19 cellular contexts compared by ENCODE assay signal in the genomic region with DNA sequence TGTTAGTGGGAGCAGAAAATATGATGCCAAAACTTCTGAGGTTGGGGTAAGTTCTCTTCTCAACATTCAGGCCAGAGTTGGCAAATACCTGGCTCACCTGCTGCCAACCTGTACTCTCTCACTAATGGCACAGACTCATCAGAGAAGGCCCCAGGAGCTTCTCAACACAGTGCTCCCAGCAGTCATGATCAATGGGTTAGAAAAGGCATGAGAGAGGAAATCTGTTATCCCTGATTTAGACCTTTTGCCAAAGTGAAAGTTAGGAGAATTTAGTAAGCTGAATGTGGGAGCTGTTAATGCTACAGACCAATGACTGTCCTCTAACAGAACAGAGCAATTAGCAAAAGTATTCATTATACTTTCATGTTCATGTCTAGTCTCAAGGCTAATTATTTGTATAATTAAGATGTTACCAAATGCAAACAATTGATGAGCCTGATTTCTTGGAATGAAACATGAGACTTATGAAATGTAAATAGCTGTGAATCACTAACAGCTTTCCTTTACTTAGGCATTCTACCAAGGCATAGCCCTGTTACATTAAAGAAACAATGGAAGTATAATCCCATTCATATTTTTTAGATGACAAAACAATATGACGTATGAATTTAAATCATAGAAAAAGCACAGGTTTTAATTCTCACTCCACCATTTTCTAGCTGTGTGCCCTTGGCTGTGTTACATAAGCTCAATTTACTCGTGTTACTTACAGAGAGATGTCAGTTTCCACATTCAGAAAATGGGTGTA.
DNase-seq lines count a peak whose midpoint lies in the region; ATAC-seq and TF ChIP-seq lines count a peak whose summit lies in the region.
"Had no signal": no experiment of that assay in that cellular context is flagged by ENCODE, and none has a peak within 500 bp of the region (broad histone marks: within the 10 kb centered on the region; RNA-seq: fewer than 3 reads in every experiment).

No MANE protein-coding gene starts in this region.

- no peak for TF ChIP-seq POLR2A in transverse colon (IDR thresholded peaks at IDR 0.05)

- in situ Hi-C loops in transverse colon (cut with MboI; ENCODE audit: low pct_ligation_motif_present in 1 of 4, low pct_unique_long_range_greater_than_20kb in 1 of 4, low sequenced_read_pairs in 3 of 4): no loop called here

- DNase-seq in NCI-H1105 treated with DMSO at 0.1 percent for 48 hours (lab: John Stamatoyannopoulos, UW) (peak; percentile 11), NCI-H1105 (lab: John Stamatoyannopoulos, UW) (no peak), RWPE2 (ENCODE audit: low spot score) (no peak), epithelial cell of esophagus (ENCODE audit: low read depth) (peak; percentile 78), retinal pigment epithelial cell (ENCODE audit: low read depth) (peak; percentile 23), GM19238 (ENCODE audit: insufficient read length, low spot score) (no peak), transverse colon (no peak)
- DNase-seq: 8988T; activated gamma-delta T cell treated with Interleukin-2 at 50 U/mL for 16 hours; aorta; CD4-positive, CD25-positive, alpha-beta regulatory T cell; natural killer cell; NCI-H1930; NCI-H748 treated with DMSO at 0.1 percent for 48 hours; Right ventricle myocardium superior; T-helper 2 cell had no signal

- no peak for TF ChIP-seq EP300 in transverse colon (IDR thresholded peaks at IDR 0.05; ENCODE audit: low read depth)

- TF ChIP-seq CTCF in RWPE2 (IDR thresholded peaks at IDR 0.05; ENCODE audit: poor library complexity, severe bottlenecking) (no peak), epithelial cell of esophagus (IDR thresholded peaks at IDR 0.05; ENCODE audit: insufficient read depth, low read depth, low read length, missing control alignments) (no peak), retinal pigment epithelial cell (conservative IDR thresholded peaks at IDR 0.05; ENCODE audit: low read depth, low read length) (no peak), transverse colon (IDR thresholded peaks at IDR 0.05) (no peak)

- H3K4me1 ChIP-seq in RWPE2 (ENCODE audit: insufficient read depth, poor library complexity, severe bottlenecking) (peaks cover 36% of the 10 kb centered on the region), transverse colon (no peaks in the 10 kb centered on the region)

- H3K27ac ChIP-seq in RWPE2 (ENCODE audit: poor library complexity, severe bottlenecking) (peak overlapping the region; percentile 93), transverse colon (no peak overlapping the region)
- H3K27ac ChIP-seq: suprapubic skin had no signal

- H3K9me3 ChIP-seq in RWPE2 (ENCODE audit: severe bottlenecking) (no peaks in the 10 kb centered on the region), transverse colon (no peaks in the 10 kb centered on the region)
- H3K9me3 ChIP-seq: suprapubic skin had no signal

- H3K27me3 ChIP-seq in RWPE2 (ENCODE audit: insufficient read depth, poor library complexity, severe bottlenecking) (no peaks in the 10 kb centered on the region), transverse colon (no peaks in the 10 kb centered on the region)
- H3K27me3 ChIP-seq: suprapubic skin had no signal

- no peaks in the 10 kb centered on the region for H3K36me3 ChIP-seq in RWPE2 (ENCODE audit: low read depth)
- H3K36me3 ChIP-seq in transverse colon: no peaks in the 10 kb centered on the region
- H3K36me3 ChIP-seq: suprapubic skin had no signal

- 60 to 88% methylated on average over 2 of the region's 2 CpGs for WGBS in transverse colon (ENCODE audit: low coverage in 1 of 2), 2 donors

- H3K4me3 ChIP-seq in RWPE2 (ENCODE audit: severe bottlenecking): no peak overlapping the region
- no peak overlapping the region for H3K4me3 ChIP-seq in epithelial cell of esophagus (ENCODE audit: low read length)
- H3K4me3 ChIP-seq in retinal pigment epithelial cell (ENCODE audit: low read length): no peak overlapping the region
- no peak overlapping the region for H3K4me3 ChIP-seq in transverse colon
- H3K4me3 ChIP-seq: GM12878, suprapubic skin had no signal

- intact Hi-C loops in transverse colon (cut with DNase I; ENCODE audit: low total_unique reads): no loop called here

- ATAC-seq in RWPE2 (ENCODE audit: low read depth): peak; percentile 70
- ATAC-seq in HG03175 (IDR thresholded peaks at IDR 0.05; ENCODE audit: unreplicated experiment): no peak
- ATAC-seq: GM12878, natural killer cell had no signal

Comparison
In these comparisons a context has a peak if more than half of its experiments do, and no peak if none do; other contexts are left out.
1. DNase-seq: peak in NCI-H1105 treated with DMSO at 0.1 percent for 48 hours (single experiment), epithelial cell of esophagus (single experiment) and retinal pigment epithelial cell (single experiment); none in NCI-H1105 (single experiment), RWPE2 (single experiment), GM19238 (single experiment) and transverse colon (single experiment).